Comparison of ENCODE assay signal across 9 cellular contexts in genomic region chr19:5341448-5341820, GRCh38. TPM values are rescaled to one million over a fixed set of nuclear protein-coding genes. Genes with fewer than 3 reads are reported as not detected.
DNase-seq lines count a peak whose midpoint lies in the region; ATAC-seq and TF ChIP-seq lines count a peak whose summit lies in the region.
"Had no signal": no experiment of that assay in that cellular context is flagged by ENCODE, and none has a peak within 500 bp of the region (broad histone marks: within the 10 kb centered on the region; RNA-seq: fewer than 3 reads in every experiment).

No MANE protein-coding gene starts in this region.

- H3K36me3 Mint-ChIP-seq in CD14-positive monocyte: peaks cover 0 to 8% of the 10 kb centered on the region in 2 donors
- no peaks in the 10 kb centered on the region for H3K36me3 Mint-ChIP-seq in CD4-positive, alpha-beta memory T cell
- peaks cover 4% of the 10 kb centered on the region for H3K36me3 Mint-ChIP-seq in activated CD4-positive, alpha-beta memory T cell treated with anti-CD3 and anti-CD28 coated beads, Interleukin-2, amount 10 ng/mL, durations not matched to agents 7 days and 5 days (ENCODE audit: low read depth)
- peaks cover 0 to 5% (median under 1%) of the 10 kb centered on the region in 5 donors for H3K36me3 Mint-ChIP-seq in naive thymus-derived CD4-positive, alpha-beta T cell

- peaks cover 12% of the 10 kb centered on the region for H3K4me1 ChIP-seq in CD4-positive, alpha-beta memory T cell (ENCODE audit: insufficient read depth, low read length)
- peaks cover 0 to 8% of the 10 kb centered on the region in 2 donors for H3K4me1 ChIP-seq in naive thymus-derived CD4-positive, alpha-beta T cell (ENCODE audit: control insufficient read depth in 2 of 2, insufficient read depth in 2 of 2, low read length in 2 of 2)

- no peaks in the 10 kb centered on the region for H3K36me3 ChIP-seq in CD4-positive, alpha-beta memory T cell (ENCODE audit: insufficient read depth, low read length)
- H3K36me3 ChIP-seq in naive thymus-derived CD4-positive, alpha-beta T cell (ENCODE audit: control insufficient read depth in 2 of 3, insufficient read depth in 3 of 3, low read length in 3 of 3): no peaks in the 10 kb centered on the region
- H3K36me3 ChIP-seq: heart left ventricle, right atrium auricular region had no signal

- TF ChIP-seq CTCF in CD14-positive monocyte (IDR thresholded peaks at IDR 0.05): no peak

- H3K27me3 ChIP-seq in CD4-positive, alpha-beta memory T cell (ENCODE audit: insufficient read depth, low read length): peaks cover 15% of the 10 kb centered on the region
- H3K27me3 ChIP-seq in naive thymus-derived CD4-positive, alpha-beta T cell (ENCODE audit: control insufficient read depth in 2 of 2, insufficient read depth in 2 of 2, low read length in 2 of 2): no peaks in the 10 kb centered on the region

- no peak for ATAC-seq in naive thymus-derived CD4-positive, alpha-beta T cell

- H3K27me3 Mint-ChIP-seq in CD14-positive monocyte (ENCODE audit: low read depth in 3 of 3): peaks cover 53 to 75% (median 60%) of the 10 kb centered on the region in 3 donors
- peaks cover 33 to 34% of the 10 kb centered on the region in 2 donors for H3K27me3 Mint-ChIP-seq in CD4-positive, alpha-beta memory T cell
- peaks cover 45% of the 10 kb centered on the region for H3K27me3 Mint-ChIP-seq in activated CD4-positive, alpha-beta memory T cell treated with anti-CD3 and anti-CD28 coated beads, Interleukin-2, amount 10 ng/mL, durations not matched to agents 7 days and 5 days
- peaks cover 41 to 57% (median 48%) of the 10 kb centered on the region in 5 donors for H3K27me3 Mint-ChIP-seq in naive thymus-derived CD4-positive, alpha-beta T cell

- intact Hi-C loops in CD14-positive monocyte (cut with micrococcal nuclease): no loop called here
- intact Hi-C loops in CD4-positive, alpha-beta memory T cell (cut with micrococcal nuclease): no loop called here
- intact Hi-C loops in naive thymus-derived CD4-positive, alpha-beta T cell (cut with micrococcal nuclease): no loop called here

- peak overlapping the region; percentile 10 to 80 for H3K4me3 Mint-ChIP-seq in CD14-positive monocyte
- peak overlapping the region; percentile 52 to 81 (median 66) for H3K4me3 Mint-ChIP-seq in CD4-positive, alpha-beta memory T cell
- H3K4me3 Mint-ChIP-seq in activated CD4-positive, alpha-beta memory T cell treated with anti-CD3 and anti-CD28 coated beads, Interleukin-2, amount 10 ng/mL, durations not matched to agents 7 days and 5 days: peak overlapping the region; percentile 39
- peak overlapping the region; percentile 61 to 79 (median 70) for H3K4me3 Mint-ChIP-seq in naive thymus-derived CD4-positive, alpha-beta T cell

- POLR2A ChIA-PET in CD4-positive, alpha-beta memory T cell (lab: Charles Lee; ENCODE audit: partially characterized antibody): no interaction called here
- POLR2A ChIA-PET in activated CD4-positive, alpha-beta memory T cell treated with anti-CD3 and anti-CD28 coated beads, Interleukin-2, amount 10 ng/mL, durations not matched to agents 7 days and 5 days (lab: Charles Lee): no interaction called here
- POLR2A ChIA-PET in naive thymus-derived CD4-positive, alpha-beta T cell (lab: Charles Lee): no interaction called here

- H3K27ac Mint-ChIP-seq in CD14-positive monocyte: no peak overlapping the region
- peak overlapping the region in 2 of 7 donors; percentile 55 to 74 for H3K27ac Mint-ChIP-seq in CD4-positive, alpha-beta memory T cell
- H3K27ac Mint-ChIP-seq in activated CD4-positive, alpha-beta memory T cell treated with anti-CD3 and anti-CD28 coated beads, Interleukin-2, amount 10 ng/mL, durations not matched to agents 7 days and 5 days: no peak overlapping the region
- H3K27ac Mint-ChIP-seq in naive thymus-derived CD4-positive, alpha-beta T cell: peak overlapping the region in 1 of 9 donors; percentile 56

- peaks cover 10% of the 10 kb centered on the region for H3K4me1 Mint-ChIP-seq in CD14-positive monocyte
- H3K4me1 Mint-ChIP-seq in CD4-positive, alpha-beta memory T cell: peaks cover 4 to 19% (median 10%) of the 10 kb centered on the region in 4 donors
- peaks cover 9% of the 10 kb centered on the region for H3K4me1 Mint-ChIP-seq in activated CD4-positive, alpha-beta memory T cell treated with anti-CD3 and anti-CD28 coated beads, Interleukin-2, amount 10 ng/mL, durations not matched to agents 7 days and 5 days
- H3K4me1 Mint-ChIP-seq in naive thymus-derived CD4-positive, alpha-beta T cell: peaks cover 4 to 19% (median 12%) of the 10 kb centered on the region in 7 donors

- no peak overlapping the region for H3K4me3 ChIP-seq in CD4-positive, alpha-beta memory T cell (ENCODE audit: low read length in 2 of 2)
- no peak overlapping the region for H3K4me3 ChIP-seq in naive thymus-derived CD4-positive, alpha-beta T cell (ENCODE audit: low read length)

- H3K9me3 Mint-ChIP-seq in CD14-positive monocyte: peaks cover 4 to 18% (median 15%) of the 10 kb centered on the region in 7 donors
- peaks cover 0 to 2% (median 0%) of the 10 kb centered on the region in 8 donors for H3K9me3 Mint-ChIP-seq in CD4-positive, alpha-beta memory T cell
- H3K9me3 Mint-ChIP-seq in activated CD4-positive, alpha-beta memory T cell treated with anti-CD3 and anti-CD28 coated beads, Interleukin-2, amount 10 ng/mL, durations not matched to agents 7 days and 5 days: no peaks in the 10 kb centered on the region
- H3K9me3 Mint-ChIP-seq in naive thymus-derived CD4-positive, alpha-beta T cell: peaks cover 0 to 10% (median under 1%) of the 10 kb centered on the region in 11 donors

- H3K27ac ChIP-seq in CD4-positive, alpha-beta memory T cell (ENCODE audit: low read depth, low read length): no peak overlapping the region
- no peak overlapping the region for H3K27ac ChIP-seq in naive thymus-derived CD4-positive, alpha-beta T cell (ENCODE audit: low read depth, low read length)
- H3K27ac ChIP-seq: heart left ventricle, right atrium auricular region had no signal

- CTCF ChIA-PET in CD4-positive, alpha-beta memory T cell (lab: Charles Lee; ENCODE audit: partially characterized antibody): no interaction called here
- CTCF ChIA-PET in activated CD4-positive, alpha-beta memory T cell treated with anti-CD3 and anti-CD28 coated beads, Interleukin-2, amount 10 ng/mL, durations not matched to agents 7 days and 5 days (lab: Charles Lee): no interaction called here
- CTCF ChIA-PET in naive thymus-derived CD4-positive, alpha-beta T cell (lab: Charles Lee): no interaction called here

- H3K9me3 ChIP-seq in CD4-positive, alpha-beta memory T cell (ENCODE audit: control insufficient read depth in 1 of 2, low read length in 2 of 2): no peaks in the 10 kb centered on the region
- H3K9me3 ChIP-seq in naive thymus-derived CD4-positive, alpha-beta T cell (ENCODE audit: control insufficient read depth in 2 of 3, low read length in 3 of 3): no peaks in the 10 kb centered on the region
- H3K9me3 ChIP-seq: heart left ventricle, right atrium auricular region had no signal

- DNase-seq in CD14-positive monocyte (ENCODE audit: low spot score) (no peak), NCI-H345 treated with DMSO at 0.1 percent for 48 hours (lab: John Stamatoyannopoulos, UW; ENCODE audit: unreplicated experiment) (no peak), UCSD-AML1 (lab: John Stamatoyannopoulos, UW; ENCODE audit: unreplicated experiment) (no peak)
- DNase-seq in CD4-positive, alpha-beta memory T cell: no peak
- no peak for DNase-seq in activated CD4-positive, alpha-beta memory T cell treated with anti-CD3 and anti-CD28 coated beads, Interleukin-2, amount 10 ng/mL, durations not matched to agents 7 days and 5 days
- no peak for DNase-seq in naive thymus-derived CD4-positive, alpha-beta T cell
- no peak for DNase-seq in stimulated activated CD4-positive, alpha-beta T cell treated with anti-CD3 and anti-CD28 coated beads, Interleukin-4, amount 100 ng/mL, for 24 hours

RNA-seq across cellular contexts. Expression of gene PTPRS, which starts 0.8 kb away (rescaled TPM):
- polyA plus RNA-seq in CD14-positive monocyte: not detected
- total RNA-seq in CD4-positive, alpha-beta memory T cell: under 1 TPM; 0.20 to 0.30 TPM
- polyA plus RNA-seq in CD4-positive, alpha-beta memory T cell: under 1 TPM in 1 of 2 donors, not detected in 1; 0.26 TPM
- not detected for total RNA-seq in activated CD4-positive, alpha-beta memory T cell treated with anti-CD3 and anti-CD28 coated beads, Interleukin-2, amount 10 ng/mL, durations not matched to agents 7 days and 5 days
- total RNA-seq in naive thymus-derived CD4-positive, alpha-beta T cell: 1 to 10 TPM in 4 of 5 experiments, not detected in 1; 2.5 to 9.3 (median 5.0) TPM
- polyA plus RNA-seq in naive thymus-derived CD4-positive, alpha-beta T cell: 1 to 10 TPM in 1 of 2 donors, under 1 TPM in 1; 0.51 to 2.0 TPM
